16 cellular contexts compared by ENCODE assay signal in the genomic region with DNA sequence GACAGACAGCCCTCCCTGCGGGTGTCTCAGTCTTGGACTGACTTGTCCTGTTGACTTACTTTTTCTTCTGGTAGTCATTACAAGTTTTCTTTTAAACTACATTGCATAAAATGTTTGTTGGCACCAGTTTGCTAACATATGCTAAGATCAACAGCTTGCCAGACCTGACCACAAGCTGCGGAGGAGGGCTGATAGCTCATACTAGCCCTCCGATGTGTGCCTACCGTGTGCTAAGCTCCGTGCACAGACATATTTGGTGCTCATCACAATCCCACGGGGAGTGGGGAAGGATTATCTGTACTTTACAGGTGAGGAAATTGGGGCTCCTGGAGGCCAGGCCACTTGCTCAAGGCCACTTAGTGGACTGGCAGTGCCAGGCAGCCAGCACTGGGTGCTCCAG.
DNase-seq lines count a peak whose midpoint lies in the region; TF ChIP-seq lines count a peak whose summit lies in the region.
"Had no signal": no experiment of that assay in that cellular context is flagged by ENCODE, and none has a peak within 500 bp of the region (broad histone marks: within the 10 kb centered on the region; RNA-seq: fewer than 3 reads in every experiment).

No MANE protein-coding gene starts in this region.

- no peak overlapping the region for H3K4me3 ChIP-seq in MG63
- H3K4me3 ChIP-seq in adipocyte (ENCODE audit: low read length): no peak overlapping the region
- H3K4me3 ChIP-seq in fibroblast of the aortic adventitia (ENCODE audit: low read depth, low read length): no peak overlapping the region
- H3K4me3 ChIP-seq in adrenal gland: no peak overlapping the region
- H3K4me3 ChIP-seq: GM23338, SJSA1 had no signal

- H3K4me1 ChIP-seq in adipocyte (ENCODE audit: control insufficient read depth, insufficient read depth, low read length) (peaks cover 3% of the 10 kb centered on the region), adrenal gland (replicated peaks in 1 of 2) (no peaks in the 10 kb centered on the region)
- H3K4me1 ChIP-seq: SJSA1 had no signal

- TF ChIP-seq CTCF in fibroblast of the aortic adventitia (IDR thresholded peaks at IDR 0.05; ENCODE audit: insufficient read depth, low read length): no peak
- no peak for TF ChIP-seq CTCF in adrenal gland (IDR thresholded peaks at IDR 0.05)

- 61 to 81% (median 78%) methylated on average over 5 to 6 of the region's 6 CpGs for WGBS in adrenal gland, 4 donors

- H3K9ac ChIP-seq in adipocyte (ENCODE audit: low read length): no peak overlapping the region

- no peaks in the 10 kb centered on the region for H3K36me3 ChIP-seq in MG63
- no peaks in the 10 kb centered on the region for H3K36me3 ChIP-seq in adipocyte (ENCODE audit: control insufficient read depth, insufficient read depth, low read length, severe bottlenecking)
- H3K36me3 ChIP-seq in adrenal gland (replicated peaks in 1 of 2): no peaks in the 10 kb centered on the region
- H3K36me3 ChIP-seq: SJSA1 had no signal

- H3K9me3 ChIP-seq in MG63 (no peaks in the 10 kb centered on the region), adipocyte (ENCODE audit: control insufficient read depth, low read length) (no peaks in the 10 kb centered on the region), adrenal gland (replicated peaks in 1 of 3) (no peaks in the 10 kb centered on the region)
- H3K9me3 ChIP-seq: SJSA1 had no signal

- H3K27ac ChIP-seq in adrenal gland: no peak overlapping the region
- H3K27ac ChIP-seq: SJSA1 had no signal

- TF ChIP-seq POLR2A in adrenal gland (IDR thresholded peaks at IDR 0.05): no peak

- intact Hi-C loops in adrenal gland (cut with DNase I): loop anchor here (5.0 kb wide), 2 partner anchors 152 to 1117 kb away; partner anchors contain the start of gene ALK (in 2 of the 2)

- DNase-seq in EL (peak; percentile 16), MG63 (peak; percentile 41), adipocyte (ENCODE audit: low read depth) (peak; percentile 36), fibroblast of the aortic adventitia (ENCODE audit: low read depth) (peak; percentile 14), NOMO-1 treated with dmso at 0.1 percent for 144 hours (lab: John Stamatoyannopoulos, UW; ENCODE audit: unreplicated experiment) (no peak), SHP77 treated with DMSO at 0.1 percent for 48 hours (lab: John Stamatoyannopoulos, UW) (no peak), adrenal gland (no peak)
- DNase-seq: ACHN; GDM1; HCEC 1CT; NCI-H1105 treated with DMSO at 0.1 percent for 48 hours; NCI-H1694 treated with DMSO at 0.1 percent for 48 hours; NK-92 treated with Interleukin-12 subunit alpha and Interleukin-12 subunit beta, amount 100 ng/mL, for 24 hours; RPMI8226 had no signal

- H3K27me3 ChIP-seq in MG63 (peaks cover 3% of the 10 kb centered on the region; the same call in 1 of the 2 replicates), adipocyte (replicated peaks; ENCODE audit: control insufficient read depth, insufficient read depth, low read length) (peaks cover 51% of the 10 kb centered on the region), adrenal gland (peaks cover 4% of the 10 kb centered on the region)

Comparison
In these comparisons a context has a peak if more than half of its experiments do, and no peak if none do; other contexts are left out.
1. DNase-seq: peak in EL (single experiment), MG63 (single experiment), adipocyte (single experiment) and fibroblast of the aortic adventitia (single experiment); none in NOMO-1 treated with dmso at 0.1 percent for 144 hours (single experiment), SHP77 treated with DMSO at 0.1 percent for 48 hours (single experiment) and adrenal gland (0 of 7).